9 cellular contexts compared by ENCODE assay signal in genomic region chr14:77708749-77709148, GRCh38. TPM values are rescaled to one million over a fixed set of nuclear protein-coding genes. Genes with fewer than 3 reads are reported as not detected.
DNase-seq lines count a peak whose midpoint lies in the region; ATAC-seq and TF ChIP-seq lines count a peak whose summit lies in the region.
"Had no signal": no experiment of that assay in that cellular context is flagged by ENCODE, and none has a peak within 500 bp of the region (broad histone marks: within the 10 kb centered on the region; RNA-seq: fewer than 3 reads in every experiment).

No MANE protein-coding gene starts in this region.

- TF ChIP-seq CTCF in heart right ventricle (IDR thresholded peaks at IDR 0.05) (no peak), brain microvascular endothelial cell (IDR thresholded peaks at IDR 0.05; ENCODE audit: low read depth, low read length, missing control alignments) (no peak), mesothelial cell of epicardium (IDR thresholded peaks at IDR 0.05; ENCODE audit: unreplicated experiment) (no peak)

- H3K9me3 ChIP-seq in heart right ventricle, result no peaks in the 10 kb centered on the region

- DNase-seq in heart right ventricle, result no peak
- no peak for DNase-seq in Right ventricle myocardium superior
- DNase-seq in brain microvascular endothelial cell, result no peak
- no peak for DNase-seq in mesothelial cell of epicardium (ENCODE audit: low spot score in 2 of 2, unreplicated experiment in 2 of 2)
- DNase-seq in DMS153 treated with DMSO at 0.1 percent for 48 hours (lab: John Stamatoyannopoulos, UW; ENCODE audit: unreplicated experiment), result no peak
- DNase-seq: NCI-H446 had no signal

- ATAC-seq in heart right ventricle (no peak), Right ventricle myocardium superior (ENCODE audit: poor library complexity) (no peak), GM19452 (IDR thresholded peaks at IDR 0.05; ENCODE audit: unreplicated experiment) (no peak), GM19455 (IDR thresholded peaks at IDR 0.05; ENCODE audit: unreplicated experiment) (no peak)

- H3K4me1 ChIP-seq in heart right ventricle, result peaks cover 3 to 41% (median 30%) of the 10 kb centered on the region in 9 donors
- peaks cover 1% of the 10 kb centered on the region for H3K4me1 ChIP-seq in urinary bladder (ENCODE audit: insufficient read depth)

- H3K27ac ChIP-seq in heart right ventricle (peak overlapping the region in 3 of 10 donors; percentile 62 to 86 (median 74)), brain microvascular endothelial cell (no peak overlapping the region), urinary bladder (ENCODE audit: low read depth) (no peak overlapping the region)

- H3K4me3 ChIP-seq in heart right ventricle (peak overlapping the region; percentile 70 to 99 (median 92)), brain microvascular endothelial cell (ENCODE audit: low read depth, low read length) (peak overlapping the region; percentile 98), urinary bladder (ENCODE audit: low read depth, low read length) (peak overlapping the region; percentile 89)

- intact Hi-C loops in heart right ventricle (cut with DNase I), result loop anchor here in 7 of 10 donors (2.0 to 10.0 kb wide), 6 partner anchors 51 to 254 kb away; partner anchors contain the start of genes AHSA1 (in 5 of the 7), VIPAS39 (in 5 of the 7) and SNW1 (in 1 of the 7)
- intact Hi-C loops in Right ventricle myocardium superior (cut with DNase I), result loop anchor here (5.0 kb wide), 1 partner anchor 51 kb away; no protein-coding TSS in a partner anchor

- H3K36me3 ChIP-seq in heart right ventricle (peaks cover 0 to 59% (median 17%) of the 10 kb centered on the region in 9 donors), brain microvascular endothelial cell (replicated peaks) (peaks cover 20% of the 10 kb centered on the region), urinary bladder (ENCODE audit: insufficient read depth) (peaks cover 4% of the 10 kb centered on the region)

- H3K4me3 Mint-ChIP-seq in mesothelial cell of epicardium, result peak overlapping the region; percentile 96

- H3K9me3 Mint-ChIP-seq in mesothelial cell of epicardium, result no peaks in the 10 kb centered on the region

- H3K27ac Mint-ChIP-seq in mesothelial cell of epicardium, result peak overlapping the region; percentile 94

- peaks cover 27% of the 10 kb centered on the region for H3K4me1 Mint-ChIP-seq in mesothelial cell of epicardium

- H3K27me3 ChIP-seq in heart right ventricle, result no peaks in the 10 kb centered on the region
- no peaks in the 10 kb centered on the region for H3K27me3 ChIP-seq in brain microvascular endothelial cell (replicated peaks)

- H3K27me3 Mint-ChIP-seq in mesothelial cell of epicardium (ENCODE audit: low read depth), result no peaks in the 10 kb centered on the region

- WGBS in heart right ventricle, 2 donors, result 13 to 20% methylated on average over 7 of the region's 7 CpGs
- 16% methylated on average over 7 of the region's 7 CpGs for WGBS in urinary bladder

- in situ Hi-C loops in brain microvascular endothelial cell (cut with HindIII; ENCODE audit: low pct_ligation_motif_present, low sequenced_read_pairs), result no loop called here

- peaks cover 3% of the 10 kb centered on the region for H3K36me3 Mint-ChIP-seq in mesothelial cell of epicardium

RNA-seq across cellular contexts. Expression of gene SLIRP, which starts 0.8 kb away (rescaled TPM):
- total RNA-seq in heart right ventricle (100 to 1,000 TPM; 132 to 231 (median 157) TPM), Right ventricle myocardium superior (212 TPM), mesothelial cell of epicardium (88.5 to 106 TPM (median 104 TPM) in 3 replicates), urinary bladder (174 TPM)
- polyA plus RNA-seq in heart right ventricle (1,000 to 10,000 TPM in 1 of 2 donors, 100 to 1,000 TPM in 1; 414 to 1,352 TPM), urinary bladder (191 TPM)

RNA-seq across cellular contexts. Expression of gene ALKBH1, which starts 0.9 kb away (rescaled TPM):
- total RNA-seq in heart right ventricle (10 to 100 TPM in 8 of 10 donors, 1 to 10 TPM in 2; 8.5 to 12.9 (median 11.6) TPM), Right ventricle myocardium superior (12.1 TPM), mesothelial cell of epicardium (10.9 to 13.2 TPM (median 12.3 TPM) in 3 replicates), urinary bladder (13.0 TPM)
- polyA plus RNA-seq in heart right ventricle (1 to 10 TPM; 3.9 to 8.5 TPM), urinary bladder (9.3 TPM)

RNA-seq across cellular contexts. Expression of gene SNW1, which starts 52.2 kb away (rescaled TPM):
- total RNA-seq in heart right ventricle, result 10 to 100 TPM; 46.8 to 69.1 (median 56.2) TPM
- 10 to 100 TPM; 23.3 to 39.9 TPM for polyA plus RNA-seq in heart right ventricle
- total RNA-seq in Right ventricle myocardium superior, result 52.6 TPM
- 79.7 to 82.9 TPM (median 82.4 TPM) in 3 replicates for total RNA-seq in mesothelial cell of epicardium
- total RNA-seq in urinary bladder, result 59.5 TPM
- polyA plus RNA-seq in urinary bladder, result 50.7 TPM
